ENCODE assay signal across 18 cellular contexts in the genomic region with DNA sequence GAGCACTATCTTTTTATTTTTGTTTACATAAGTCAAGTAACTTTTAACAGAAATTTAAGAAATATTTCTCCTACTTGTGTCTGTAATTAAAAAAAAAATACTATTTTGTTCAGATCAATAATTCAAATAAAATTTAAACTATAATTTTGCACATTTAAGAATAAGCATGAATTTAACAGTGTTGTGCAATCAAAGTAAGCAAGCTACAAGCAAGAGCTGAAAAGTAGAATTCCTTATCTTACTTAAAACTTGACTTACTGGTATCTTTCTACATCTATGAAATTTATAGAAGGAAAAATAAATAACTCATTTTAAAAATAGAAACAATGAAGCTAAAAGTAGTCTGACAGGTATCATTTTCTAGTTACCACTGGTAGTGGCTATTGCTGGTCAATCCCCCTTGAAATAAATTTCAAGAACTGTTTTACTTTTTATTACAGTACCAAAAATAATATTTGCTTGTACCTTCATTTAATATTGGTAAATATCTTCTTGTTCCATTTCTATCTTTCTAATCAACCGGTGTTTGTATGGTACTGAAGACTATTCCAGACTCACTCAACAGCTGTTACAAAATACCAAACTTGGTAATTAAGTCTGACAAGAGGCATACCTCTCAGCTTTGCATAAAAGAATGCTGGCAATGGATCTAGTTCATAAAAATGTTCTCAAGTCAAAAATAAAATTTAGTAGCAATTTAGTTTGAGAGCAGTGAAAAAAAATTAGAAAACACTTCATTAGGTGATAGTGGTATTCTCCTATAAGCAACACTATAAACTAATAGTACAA.
DNase-seq lines count a peak whose midpoint lies in the region; ATAC-seq, FAIRE-seq and TF ChIP-seq lines count a peak whose summit lies in the region.
"Had no signal": no experiment of that assay in that cellular context is flagged by ENCODE, and none has a peak within 500 bp of the region (broad histone marks: within the 10 kb centered on the region; RNA-seq: fewer than 3 reads in every experiment).

No MANE protein-coding gene starts in this region.

- DNase-seq in CD4-positive, CD25-positive, alpha-beta regulatory T cell, result no peak
- peak; percentile 16 for DNase-seq in EH (ENCODE audit: low read depth)
- DNase-seq in astrocyte (ENCODE audit: low read depth), result no peak
- DNase-seq in naive thymus-derived CD4-positive, alpha-beta T cell, result no peak
- no peak for DNase-seq in activated CD8-positive, alpha-beta T cell treated with anti-CD3 and anti-CD28 coated beads, Interleukin-2, amount 10 ng/mL, durations not matched to agents 7 days and 5 days
- DNase-seq in NCI-H1092 treated with DMSO at 0.1 percent for 48 hours (lab: John Stamatoyannopoulos, UW), result no peak
- DNase-seq: DMS153; NCI-H226; stimulated activated naive B cell treated with anti-CD40 and anti-IgM and Interleukin-4, amounts not matched to agents 10 μg/mL and 1 μg/mL and 100 μg/mL, for 72 hours; T-helper 1 cell had no signal

- peaks cover 46% of the 10 kb centered on the region for H3K4me1 ChIP-seq in CD4-positive, CD25-positive, alpha-beta regulatory T cell (ENCODE audit: control insufficient read depth, insufficient read depth, low read length, poor library complexity, severe bottlenecking)
- H3K4me1 ChIP-seq in astrocyte (ENCODE audit: insufficient read depth, low read length), result peaks cover 8% of the 10 kb centered on the region
- peaks cover 20 to 33% of the 10 kb centered on the region in 2 donors for H3K4me1 ChIP-seq in naive thymus-derived CD4-positive, alpha-beta T cell (ENCODE audit: control insufficient read depth in 2 of 2, insufficient read depth in 2 of 2, low read length in 2 of 2)

- peaks cover 68% of the 10 kb centered on the region for H4K20me1 ChIP-seq in astrocyte (ENCODE audit: insufficient read depth, low read length)

- TF ChIP-seq CTCF in astrocyte (IDR thresholded peaks at IDR 0.05; ENCODE audit: insufficient read depth, low read depth, low read length), result no peak

- peaks cover 8% of the 10 kb centered on the region for H3K36me3 ChIP-seq in CD4-positive, CD25-positive, alpha-beta regulatory T cell (ENCODE audit: control insufficient read depth, insufficient read depth, low read length)
- H3K36me3 ChIP-seq in astrocyte (ENCODE audit: insufficient read depth, low read length), result peaks cover 4% of the 10 kb centered on the region
- peaks cover 0 to 3% (median 0%) of the 10 kb centered on the region in 3 experiments for H3K36me3 ChIP-seq in naive thymus-derived CD4-positive, alpha-beta T cell (ENCODE audit: control insufficient read depth in 2 of 3, insufficient read depth in 3 of 3, low read length in 3 of 3)

- peak overlapping the region in 3 of 4 donors; percentile 11 to 35 (median 13) for H3K4me3 Mint-ChIP-seq in CD4-positive, CD25-positive, alpha-beta regulatory T cell
- no peak overlapping the region for H3K4me3 Mint-ChIP-seq in astrocyte (ENCODE audit: unreplicated experiment)
- H3K4me3 Mint-ChIP-seq in naive thymus-derived CD4-positive, alpha-beta T cell, result peak overlapping the region in 8 of 10 donors; percentile 10 to 60 (median 36)
- no peak overlapping the region for H3K4me3 Mint-ChIP-seq in activated CD8-positive, alpha-beta T cell treated with anti-CD3 and anti-CD28 coated beads, Interleukin-2, amount 10 ng/mL, durations not matched to agents 7 days and 5 days
- H3K4me3 Mint-ChIP-seq: stimulated activated naive B cell treated with anti-CD40 and anti-IgM and Interleukin-4, amounts not matched to agents 10 μg/mL and 1 μg/mL and 100 μg/mL, for 72 hours; WTC11 had no signal

- H3K36me3 Mint-ChIP-seq in CD4-positive, CD25-positive, alpha-beta regulatory T cell, result no peaks in the 10 kb centered on the region
- peaks cover 1% of the 10 kb centered on the region for H3K36me3 Mint-ChIP-seq in astrocyte (ENCODE audit: low read depth, unreplicated experiment)
- peaks cover 0 to 3% (median 0%) of the 10 kb centered on the region in 5 donors for H3K36me3 Mint-ChIP-seq in naive thymus-derived CD4-positive, alpha-beta T cell
- H3K36me3 Mint-ChIP-seq in activated CD8-positive, alpha-beta T cell treated with anti-CD3 and anti-CD28 coated beads, Interleukin-2, amount 10 ng/mL, durations not matched to agents 7 days and 5 days (ENCODE audit: low read depth), result peaks cover 21% of the 10 kb centered on the region

- H2AFZ ChIP-seq in astrocyte (ENCODE audit: low read depth, low read length), result no peak overlapping the region
- H2AFZ ChIP-seq: parathyroid adenoma had no signal

- H3K79me2 ChIP-seq in astrocyte (ENCODE audit: insufficient read depth, low read length), result peaks cover 99% of the 10 kb centered on the region

- no peaks in the 10 kb centered on the region for H3K9me3 ChIP-seq in CD4-positive, CD25-positive, alpha-beta regulatory T cell (ENCODE audit: control insufficient read depth in 2 of 2, low read length in 2 of 2)
- no peaks in the 10 kb centered on the region for H3K9me3 ChIP-seq in astrocyte (ENCODE audit: insufficient read depth, low read depth, low read length)
- no peaks in the 10 kb centered on the region for H3K9me3 ChIP-seq in naive thymus-derived CD4-positive, alpha-beta T cell (ENCODE audit: control insufficient read depth in 2 of 3, low read length in 3 of 3)
- H3K9me3 ChIP-seq: tibial nerve had no signal

- POLR2A ChIA-PET in naive thymus-derived CD4-positive, alpha-beta T cell (lab: Charles Lee), result interaction anchor here (0.5 to 1.7 kb wide), 3 partner anchors 161 to 223 kb away, joined by 3 to 4 read pairs (median 3); a partner anchor contains a TSS
- POLR2A ChIA-PET in activated CD8-positive, alpha-beta T cell treated with anti-CD3 and anti-CD28 coated beads, Interleukin-2, amount 10 ng/mL, durations not matched to agents 7 days and 5 days (lab: Charles Lee), result no interaction called here

- peak overlapping the region in 2 of 3 donors; percentile 42 to 43 for H3K27ac Mint-ChIP-seq in CD4-positive, CD25-positive, alpha-beta regulatory T cell
- no peak overlapping the region for H3K27ac Mint-ChIP-seq in astrocyte (ENCODE audit: unreplicated experiment)
- peak overlapping the region in 3 of 9 donors; percentile 31 to 69 (median 68) for H3K27ac Mint-ChIP-seq in naive thymus-derived CD4-positive, alpha-beta T cell
- no peak overlapping the region for H3K27ac Mint-ChIP-seq in activated CD8-positive, alpha-beta T cell treated with anti-CD3 and anti-CD28 coated beads, Interleukin-2, amount 10 ng/mL, durations not matched to agents 7 days and 5 days
- H3K27ac Mint-ChIP-seq: activated T-helper 2 cell treated with anti-CD3 and anti-CD28 coated beads, Interferon-gamma antibody, Interleukin-2, Interleukin-4, amounts not matched to agents 10 μg/mL and 5 μg/mL and 100 μg/mL, durations not matched to agents 14 hours and 24 hours and 36 hours; stimulated activated naive B cell treated with anti-CD40 and anti-IgM and Interleukin-4, amounts not matched to agents 10 μg/mL and 1 μg/mL and 100 μg/mL, for 72 hours; WTC11 had no signal

- peak overlapping the region; percentile 45 for H3K4me3 ChIP-seq in CD4-positive, CD25-positive, alpha-beta regulatory T cell (ENCODE audit: low read depth, low read length)
- H3K4me3 ChIP-seq in astrocyte (ENCODE audit: insufficient read depth, low read depth, low read length), result no peak overlapping the region
- H3K4me3 ChIP-seq in naive thymus-derived CD4-positive, alpha-beta T cell (ENCODE audit: low read length), result no peak overlapping the region
- H3K4me3 ChIP-seq: tibial nerve had no signal

- intact Hi-C loops in naive thymus-derived CD4-positive, alpha-beta T cell (cut with micrococcal nuclease), result no loop called here

- no peak overlapping the region for H3K27ac ChIP-seq in CD4-positive, CD25-positive, alpha-beta regulatory T cell (ENCODE audit: insufficient read depth, low read length, poor library complexity, severe bottlenecking)
- no peak overlapping the region for H3K27ac ChIP-seq in astrocyte (ENCODE audit: low read depth, low read length)
- H3K27ac ChIP-seq in naive thymus-derived CD4-positive, alpha-beta T cell (ENCODE audit: low read depth, low read length), result no peak overlapping the region
- H3K27ac ChIP-seq: KMS-11, parathyroid adenoma, tibial nerve had no signal

- CTCF ChIA-PET in naive thymus-derived CD4-positive, alpha-beta T cell (lab: Charles Lee), result interaction anchor here (1.4 kb wide), 1 partner anchor 47 kb away, joined by 4 read pairs; no protein-coding TSS in a partner anchor
- CTCF ChIA-PET in activated CD8-positive, alpha-beta T cell treated with anti-CD3 and anti-CD28 coated beads, Interleukin-2, amount 10 ng/mL, durations not matched to agents 7 days and 5 days (lab: Charles Lee), result interaction anchor here (1.1 to 4.9 kb wide), 3 partner anchors 8 to 188 kb away, joined by 3 to 51 read pairs (median 3); no protein-coding TSS in a partner anchor

- H3K27me3 Mint-ChIP-seq in CD4-positive, CD25-positive, alpha-beta regulatory T cell, result no peaks in the 10 kb centered on the region
- H3K27me3 Mint-ChIP-seq in astrocyte (ENCODE audit: low read depth, unreplicated experiment), result no peaks in the 10 kb centered on the region
- H3K27me3 Mint-ChIP-seq in naive thymus-derived CD4-positive, alpha-beta T cell, result no peaks in the 10 kb centered on the region
- H3K27me3 Mint-ChIP-seq in activated CD8-positive, alpha-beta T cell treated with anti-CD3 and anti-CD28 coated beads, Interleukin-2, amount 10 ng/mL, durations not matched to agents 7 days and 5 days (ENCODE audit: low read depth), result no peaks in the 10 kb centered on the region
- H3K27me3 Mint-ChIP-seq: stimulated activated naive B cell treated with anti-CD40 and anti-IgM and Interleukin-4, amounts not matched to agents 10 μg/mL and 1 μg/mL and 100 μg/mL, for 72 hours had no signal

- ATAC-seq in CD4-positive, CD25-positive, alpha-beta regulatory T cell (ENCODE audit: low read depth in 2 of 2), result no peak
- no peak for ATAC-seq in naive thymus-derived CD4-positive, alpha-beta T cell
- no peak for ATAC-seq in HG02763 (IDR thresholded peaks at IDR 0.05; ENCODE audit: unreplicated experiment)
- no peak for ATAC-seq in activated CD8-positive, alpha-beta T cell treated with anti-CD3 and anti-CD28 coated beads, Interleukin-2, amount 10 ng/mL, durations not matched to agents 7 days and 5 days
- ATAC-seq: left lobe of liver; stimulated activated naive B cell treated with anti-CD40 and anti-IgM and Interleukin-4, amounts not matched to agents 10 μg/mL and 1 μg/mL and 100 μg/mL, for 72 hours; WTC11 had no signal

- H3K9ac ChIP-seq in astrocyte (ENCODE audit: low read length), result no peak overlapping the region
- H3K9ac ChIP-seq: KMS-11, parathyroid adenoma had no signal

- FAIRE-seq in astrocyte (lab: Jason Lieb, UNC), result peak; percentile 54
- FAIRE-seq: H1 had no signal

- no peak overlapping the region for H3K4me2 ChIP-seq in astrocyte (ENCODE audit: low read length)
- H3K4me2 ChIP-seq: KMS-11 had no signal

- H3K4me1 Mint-ChIP-seq in CD4-positive, CD25-positive, alpha-beta regulatory T cell, result peaks cover 32 to 73% (median 54%) of the 10 kb centered on the region in 4 donors
- peaks cover 19% of the 10 kb centered on the region for H3K4me1 Mint-ChIP-seq in astrocyte (ENCODE audit: low read depth, unreplicated experiment)
- peaks cover 34 to 89% (median 72%) of the 10 kb centered on the region in 7 donors for H3K4me1 Mint-ChIP-seq in naive thymus-derived CD4-positive, alpha-beta T cell
- peaks cover 40% of the 10 kb centered on the region for H3K4me1 Mint-ChIP-seq in activated CD8-positive, alpha-beta T cell treated with anti-CD3 and anti-CD28 coated beads, Interleukin-2, amount 10 ng/mL, durations not matched to agents 7 days and 5 days (ENCODE audit: low read depth)

- no peaks in the 10 kb centered on the region for H3K27me3 ChIP-seq in CD4-positive, CD25-positive, alpha-beta regulatory T cell (ENCODE audit: control insufficient read depth, insufficient read depth, low read length)
- H3K27me3 ChIP-seq in astrocyte (ENCODE audit: insufficient read depth, low read length), result no peaks in the 10 kb centered on the region
- no peaks in the 10 kb centered on the region for H3K27me3 ChIP-seq in naive thymus-derived CD4-positive, alpha-beta T cell (ENCODE audit: control insufficient read depth in 2 of 2, insufficient read depth in 2 of 2, low read length in 2 of 2)
- H3K27me3 ChIP-seq: tibial nerve had no signal

- H3K9me3 Mint-ChIP-seq in CD4-positive, CD25-positive, alpha-beta regulatory T cell, result no peaks in the 10 kb centered on the region
- H3K9me3 Mint-ChIP-seq in astrocyte (ENCODE audit: unreplicated experiment), result no peaks in the 10 kb centered on the region
- peaks cover 0 to 2% (median 0%) of the 10 kb centered on the region in 11 donors for H3K9me3 Mint-ChIP-seq in naive thymus-derived CD4-positive, alpha-beta T cell
- H3K9me3 Mint-ChIP-seq in activated CD8-positive, alpha-beta T cell treated with anti-CD3 and anti-CD28 coated beads, Interleukin-2, amount 10 ng/mL, durations not matched to agents 7 days and 5 days (ENCODE audit: insufficient read depth), result no peaks in the 10 kb centered on the region
- H3K9me3 Mint-ChIP-seq: activated T-helper 2 cell treated with anti-CD3 and anti-CD28 coated beads, Interferon-gamma antibody, Interleukin-2, Interleukin-4, amounts not matched to agents 10 μg/mL and 5 μg/mL and 100 μg/mL, durations not matched to agents 14 hours and 24 hours and 36 hours; stimulated activated naive B cell treated with anti-CD40 and anti-IgM and Interleukin-4, amounts not matched to agents 10 μg/mL and 1 μg/mL and 100 μg/mL, for 72 hours; WTC11 had no signal

Comparison
In these comparisons a context has a peak if more than half of its experiments do, and no peak if none do; other contexts are left out.
1. H3K27ac Mint-ChIP-seq: peak in CD4-positive, CD25-positive, alpha-beta regulatory T cell (2 of 3); none in astrocyte (single experiment) and activated CD8-positive, alpha-beta T cell treated with anti-CD3 and anti-CD28 coated beads, Interleukin-2, amount 10 ng/mL, durations not matched to agents 7 days and 5 days (single experiment).
2. H3K4me3 Mint-ChIP-seq: peak in CD4-positive, CD25-positive, alpha-beta regulatory T cell (3 of 4) and naive thymus-derived CD4-positive, alpha-beta T cell (8 of 10); none in astrocyte (single experiment) and activated CD8-positive, alpha-beta T cell treated with anti-CD3 and anti-CD28 coated beads, Interleukin-2, amount 10 ng/mL, durations not matched to agents 7 days and 5 days (single experiment).